Comparison of ENCODE assay signal across 15 cellular contexts in the genomic region with DNA sequence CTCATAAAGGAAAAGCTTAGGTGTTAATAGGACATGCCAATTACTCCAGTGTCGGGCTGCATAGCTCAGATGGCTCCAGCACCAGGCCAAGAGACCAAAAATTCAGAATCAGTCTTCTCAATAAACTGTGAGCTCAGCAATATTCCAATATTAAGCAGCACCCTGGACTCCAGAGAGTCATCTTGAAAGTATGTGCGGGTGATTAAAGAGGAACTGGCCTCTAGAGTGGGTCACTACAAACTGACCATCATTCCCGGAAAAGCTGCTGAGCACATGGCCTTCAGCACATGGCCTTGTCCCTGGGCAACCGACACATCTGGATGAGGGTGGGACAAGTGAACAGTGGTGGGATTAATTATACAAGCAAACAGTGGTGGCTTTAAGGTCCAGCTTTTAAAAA. TPM values are rescaled to one million over a fixed set of nuclear protein-coding genes. Genes with fewer than 3 reads are reported as not detected.
DNase-seq lines count a peak whose midpoint lies in the region; ATAC-seq, FAIRE-seq and TF ChIP-seq lines count a peak whose summit lies in the region.
"Had no signal": no experiment of that assay in that cellular context is flagged by ENCODE, and none has a peak within 500 bp of the region (broad histone marks: within the 10 kb centered on the region; RNA-seq: fewer than 3 reads in every experiment).

No MANE protein-coding gene starts in this region.

- no peaks in the 10 kb centered on the region for H3K79me2 ChIP-seq in endothelial cell of umbilical vein (ENCODE audit: control insufficient read depth, insufficient read depth, low read length)

- POLR2A ChIA-PET in endothelial cell of umbilical vein (lab: Charles Lee): interaction anchor here (0.6 to 1.4 kb wide), 3 partner anchors 10 to 325 kb away, joined by 3 to 8 read pairs (median 3); no protein-coding TSS in a partner anchor

- peak overlapping the region; percentile 57 for H3K27ac Mint-ChIP-seq in nephron progenitor cell

- no TSS peak for BruUV-seq in endothelial cell of umbilical vein (replicated peaks; lab: Mats Ljungman, UMichigan)

- CTCF ChIA-PET in endothelial cell of umbilical vein (lab: Charles Lee): interaction anchor here (1.0 to 1.5 kb wide), 4 partner anchors 10 to 42 kb away, joined by 3 to 5 read pairs (median 4); no protein-coding TSS in a partner anchor

- H3K9me3 ChIP-seq in endothelial cell of umbilical vein (replicated peaks; ENCODE audit: control insufficient read depth, insufficient read depth, low read length) (no peaks in the 10 kb centered on the region), psoas muscle (no peaks in the 10 kb centered on the region)
- H3K9me3 ChIP-seq: upper lobe of left lung had no signal

- no peak overlapping the region for H2AFZ ChIP-seq in endothelial cell of umbilical vein (ENCODE audit: low read depth, low read length)

- no peak overlapping the region for H3K9ac ChIP-seq in endothelial cell of umbilical vein (replicated peaks; ENCODE audit: extremely low read depth, insufficient read depth, low read length)

- no peak overlapping the region for H3K4me2 ChIP-seq in endothelial cell of umbilical vein (ENCODE audit: insufficient read depth, low read length)

- no peaks in the 10 kb centered on the region for H4K20me1 ChIP-seq in endothelial cell of umbilical vein (replicated peaks; ENCODE audit: control insufficient read depth, extremely low read depth, insufficient read depth, low read length)

- ATAC-seq in psoas muscle (no peak), GM18498 (IDR thresholded peaks at IDR 0.05; ENCODE audit: unreplicated experiment) (no peak)

- H3K4me1 ChIP-seq in endothelial cell of umbilical vein (ENCODE audit: control insufficient read depth, extremely low read depth, insufficient read depth, low read length) (peaks cover 10% of the 10 kb centered on the region), psoas muscle (peaks cover 2% of the 10 kb centered on the region)

- no peaks in the 10 kb centered on the region for H3K9me1 ChIP-seq in endothelial cell of umbilical vein (replicated peaks; ENCODE audit: control insufficient read depth, extremely low read depth, insufficient read depth, low read length)

- dilution Hi-C loops in endothelial cell of umbilical vein (cut with MboI; ENCODE audit: extremely low pct_ligation_motif_present, low sequenced_read_pairs): no loop called here

- H3K36me3 ChIP-seq in endothelial cell of umbilical vein (ENCODE audit: control insufficient read depth in 2 of 2, extremely low read depth in 1 of 2, insufficient read depth in 2 of 2, low read length in 2 of 2) (no peaks in the 10 kb centered on the region), psoas muscle (ENCODE audit: insufficient read depth in 1 of 2, low read depth in 1 of 2) (no peaks in the 10 kb centered on the region)
- H3K36me3 ChIP-seq: upper lobe of left lung had no signal

- intact Hi-C loops in endothelial cell of umbilical vein (cut with micrococcal nuclease) (no loop called here), psoas muscle (cut with DNase I) (no loop called here)

- H3K4me3 Mint-ChIP-seq in nephron progenitor cell: no peak overlapping the region

- peaks cover 14% of the 10 kb centered on the region for H3K4me1 Mint-ChIP-seq in nephron progenitor cell

- DNase-seq in AG08396 (ENCODE audit: low spot score): peak; percentile 68
- peak; percentile 37 for DNase-seq in HS-5 (ENCODE audit: low read depth)
- no peak for DNase-seq in endothelial cell of umbilical vein (ENCODE audit: low read depth, low spot score)
- no peak for DNase-seq in nephron progenitor cell
- no peak for DNase-seq in T-helper 9 cell
- no peak for DNase-seq in psoas muscle
- DNase-seq in activated CD4-positive, alpha-beta T cell treated with anti-CD3 and anti-CD28 coated beads, Interleukin-2, amount 50 U/mL, for 1 hour: no peak
- DNase-seq: activated CD8-positive, alpha-beta memory T cell treated with anti-CD3 and anti-CD28 coated beads for 24 hours; cerebellar nuclear complex; NCI-H1694 treated with DMSO at 0.1 percent for 48 hours; occipital lobe; SIG-M5; upper lobe of left lung had no signal

- FAIRE-seq in endothelial cell of umbilical vein (lab: Jason Lieb, UNC): no peak
- FAIRE-seq: TTC549 had no signal

- 65 to 74% (median 69%) methylated on average over 4 of the region's 4 CpGs for WGBS in psoas muscle, 3 donors

- peaks cover 4% of the 10 kb centered on the region for H3K27me3 Mint-ChIP-seq in nephron progenitor cell (ENCODE audit: low read depth, poor library complexity)

- peaks cover 26% of the 10 kb centered on the region for H3K36me3 Mint-ChIP-seq in nephron progenitor cell (ENCODE audit: low read depth)

- no peak for TF ChIP-seq POLR2A in endothelial cell of umbilical vein (IDR thresholded peaks at IDR 0.05; ENCODE audit: low read depth, low read length)

- H3K27me3 ChIP-seq in endothelial cell of umbilical vein (ENCODE audit: control insufficient read depth in 2 of 2, insufficient read depth in 2 of 2, low read length in 2 of 2): no peaks in the 10 kb centered on the region
- H3K27me3 ChIP-seq in psoas muscle (ENCODE audit: insufficient read depth in 3 of 3, low read length in 2 of 3): no peaks in the 10 kb centered on the region
- H3K27me3 ChIP-seq: upper lobe of left lung had no signal

- H3K4me3 ChIP-seq in endothelial cell of umbilical vein (replicated peaks in 1 of 3; ENCODE audit: insufficient read depth in 1 of 3, low read depth in 1 of 3, low read length in 3 of 3) (no peak overlapping the region), psoas muscle (no peak overlapping the region)
- H3K4me3 ChIP-seq: upper lobe of left lung had no signal

- TF ChIP-seq CTCF in endothelial cell of umbilical vein (IDR thresholded peaks at IDR 0.05; ENCODE audit: extremely low read depth in 1 of 2, insufficient read depth in 1 of 2, low read depth in 1 of 2, low read length in 2 of 2): no peak
- TF ChIP-seq CTCF in nephron progenitor cell (IDR thresholded peaks at IDR 0.05): no peak
- no peak for TF ChIP-seq CTCF in psoas muscle (IDR thresholded peaks at IDR 0.05)

- peaks cover under 1% of the 10 kb centered on the region for H3K9me3 Mint-ChIP-seq in nephron progenitor cell

- H3K27ac ChIP-seq in endothelial cell of umbilical vein (ENCODE audit: insufficient read depth, low read depth, low read length) (no peak overlapping the region), psoas muscle (no peak overlapping the region)

TF ChIP-seq in endothelial cell of umbilical vein, 7 proteins besides CTCF, POLR2A, EP300 and RAD21:
- TF ChIP-seq FOS (IDR thresholded peaks at IDR 0.05; ENCODE audit: borderline replicate concordance, insufficient read depth, low read length) (no peak), GATA2 (IDR thresholded peaks at IDR 0.05; ENCODE audit: insufficient read depth, insufficient read length, low read depth, low read length) (no peak), EZH2 (IDR thresholded peaks at IDR 0.05; ENCODE audit: borderline replicate concordance, low read depth, low read length, severe bottlenecking) (no peak), JUN (IDR thresholded peaks at IDR 0.05; ENCODE audit: borderline replicate concordance, insufficient read depth, insufficient read length, low read depth) (no peak), MAX (IDR thresholded peaks at IDR 0.05; ENCODE audit: insufficient read depth, insufficient read length) (peak; percentile 51), MYC (IDR thresholded peaks at IDR 0.05; ENCODE audit: low read depth, low read length) (peak; percentile 26)

RNA-seq across cellular contexts. Expression of gene MAGI1, which starts 59.0 kb away (rescaled TPM):
- total RNA-seq in endothelial cell of umbilical vein (47.7 and 47.9 TPM in 2 replicates), psoas muscle (1 to 10 TPM; 4.5 to 6.7 (median 6.2) TPM)
- polyA plus RNA-seq in endothelial cell of umbilical vein (8.2 and 10.1 TPM in 2 replicates), psoas muscle (1 to 10 TPM; 4.6 to 8.1 (median 7.7) TPM)
- 9.6 and 9.8 TPM in 2 replicates for polyA plus RNA-seq in endothelial cell of umbilical vein (2011; cell fraction: cytosol; rRNA removed)
- polyA plus RNA-seq in endothelial cell of umbilical vein (2011; cell fraction: nucleus; rRNA removed): 55.5 and 63.7 TPM in 2 replicates
- polyA plus RNA-seq in endothelial cell of umbilical vein (2012): 9.9 and 12.6 TPM in 2 replicates
- 49.7 and 51.7 TPM in 2 replicates for polyA minus RNA-seq in endothelial cell of umbilical vein
- polyA minus RNA-seq in endothelial cell of umbilical vein (2011; cell fraction: cytosol; rRNA and poly(A)+ RNA removed): 2.2 TPM
- polyA minus RNA-seq in endothelial cell of umbilical vein (2011; cell fraction: nucleus; rRNA and poly(A)+ RNA removed): 105 and 110 TPM in 2 replicates

Comparison
In these comparisons a context has a peak if more than half of its experiments do, and no peak if none do; other contexts are left out.
1. DNase-seq: peak in AG08396 (single experiment) and HS-5 (single experiment); none in endothelial cell of umbilical vein (single experiment), nephron progenitor cell (single experiment), T-helper 9 cell (single experiment), psoas muscle (0 of 2) and activated CD4-positive, alpha-beta T cell treated with anti-CD3 and anti-CD28 coated beads, Interleukin-2, amount 50 U/mL, for 1 hour (single experiment).